ENCODE assay signal across 9 cellular contexts in the genomic region with DNA sequence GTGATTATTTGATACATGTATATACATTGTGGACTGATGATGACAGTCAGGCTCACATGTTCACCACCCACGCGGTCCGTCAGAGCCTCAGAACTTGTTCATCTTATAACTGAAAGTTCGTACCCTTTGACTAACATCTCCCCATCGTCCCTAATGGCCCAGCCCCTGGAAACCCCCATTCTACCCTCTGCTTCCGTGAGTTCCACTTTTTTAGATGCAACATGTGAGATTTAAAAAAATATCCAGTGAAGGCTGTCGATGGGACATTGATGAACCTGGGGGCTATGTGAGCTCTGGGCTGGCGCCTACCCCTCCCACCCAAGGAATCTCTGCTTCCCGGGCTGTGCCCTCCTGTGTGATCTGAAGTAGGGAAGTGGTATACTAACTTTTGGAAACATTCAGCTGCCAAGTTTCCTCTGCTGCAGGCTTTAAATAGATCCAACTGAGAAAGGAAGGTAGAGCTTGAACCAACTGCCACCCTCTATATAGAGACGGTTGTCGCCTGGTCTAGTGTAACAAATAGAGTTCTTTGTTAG.
A peak's percentile ranks its signal among the peaks of the same experiment; 100 is the strongest.
DNase-seq lines count a peak whose midpoint lies in the region; ATAC-seq, FAIRE-seq and TF ChIP-seq lines count a peak whose summit lies in the region.
"Had no signal": no experiment of that assay in that cellular context is flagged by ENCODE, and none has a peak within 500 bp of the region (broad histone marks: within the 10 kb centered on the region; RNA-seq: fewer than 3 reads in every experiment).

No MANE protein-coding gene starts in this region.

- no peak for FAIRE-seq in small intestine (lab: Jason Lieb, UNC)
- FAIRE-seq: islet of Langerhans had no signal

- H3K27ac ChIP-seq in BLaER1 (peak overlapping the region; percentile 84), small intestine (ENCODE audit: low read depth in 1 of 2, low read length in 1 of 2) (no peak overlapping the region)

- DNase-seq in GM20000 (ENCODE audit: low spot score), result peak; percentile 82
- peak; percentile 88 to 94 for DNase-seq in activated T-cell treated with anti-CD3 and anti-CD28 coated beads, Interleukin-2, amount 50 U/mL, for 72 hours
- DNase-seq in stimulated activated CD4-positive, alpha-beta T cell treated with anti-CD3 and anti-CD28 coated beads, Interleukin-2, amount 100 ng/mL, for 24 hours, result peak; percentile 89 to 92
- DNase-seq in EL, result no peak
- no peak for DNase-seq in small intestine
- DNase-seq in kidney tubule cell (ENCODE audit: low spot score), result no peak

- H3K4me1 ChIP-seq in BLaER1 (peaks cover 100% of the 10 kb centered on the region), small intestine (ENCODE audit: control insufficient read depth in 2 of 2, insufficient read depth in 1 of 2, low read depth in 1 of 2, low read length in 1 of 2) (peaks cover 2 to 3% of the 10 kb centered on the region in 2 donors)

- H3K27me3 ChIP-seq in BLaER1 (no peaks in the 10 kb centered on the region), small intestine (ENCODE audit: control insufficient read depth in 2 of 2, insufficient read depth in 2 of 2, low read length in 2 of 2) (no peaks in the 10 kb centered on the region)

- H3K9ac ChIP-seq in BLaER1, result peak overlapping the region; percentile 65

- no peak for TF ChIP-seq CTCF in GM20000 (IDR thresholded peaks at IDR 0.05; ENCODE audit: extremely low read depth, missing control alignments)

- H3K4me2 ChIP-seq in BLaER1, result peak overlapping the region; percentile 80

- peaks cover 77% of the 10 kb centered on the region for H3K4me1 Mint-ChIP-seq in activated T-cell treated with anti-CD3 and anti-CD28 coated beads, Interleukin-2, amount 50 U/mL, for 72 hours (ENCODE audit: low read depth)

- no peaks in the 10 kb centered on the region for H3K36me3 Mint-ChIP-seq in activated T-cell treated with anti-CD3 and anti-CD28 coated beads, Interleukin-2, amount 50 U/mL, for 72 hours (ENCODE audit: insufficient read depth in 2 of 2)

- peaks cover 9% of the 10 kb centered on the region; the same call in 1 of the 2 replicates for H4K20me1 ChIP-seq in BLaER1

- WGBS in small intestine, 3 donors, result 50 to 74% (median 59%) methylated on average over 11 of the region's 11 CpGs

- H3K27ac Mint-ChIP-seq in activated T-cell treated with anti-CD3 and anti-CD28 coated beads, Interleukin-2, amount 50 U/mL, for 72 hours, result peak overlapping the region; percentile 98

- no peaks in the 10 kb centered on the region for H3K9me3 Mint-ChIP-seq in activated T-cell treated with anti-CD3 and anti-CD28 coated beads, Interleukin-2, amount 50 U/mL, for 72 hours

- peak overlapping the region; percentile 81 to 97 for H3K4me3 Mint-ChIP-seq in activated T-cell treated with anti-CD3 and anti-CD28 coated beads, Interleukin-2, amount 50 U/mL, for 72 hours

- H3K9me3 ChIP-seq in BLaER1, result no peaks in the 10 kb centered on the region
- no peaks in the 10 kb centered on the region for H3K9me3 ChIP-seq in small intestine (ENCODE audit: control insufficient read depth, low read depth)

- no peaks in the 10 kb centered on the region for H3K27me3 Mint-ChIP-seq in activated T-cell treated with anti-CD3 and anti-CD28 coated beads, Interleukin-2, amount 50 U/mL, for 72 hours (ENCODE audit: low read depth)

- H3K36me3 ChIP-seq in BLaER1, result no peaks in the 10 kb centered on the region
- H3K36me3 ChIP-seq in small intestine (ENCODE audit: control insufficient read depth in 2 of 2, insufficient read depth in 2 of 2, low read length in 2 of 2), result no peaks in the 10 kb centered on the region

- ATAC-seq in HG03565 (IDR thresholded peaks at IDR 0.05; ENCODE audit: unreplicated experiment), result peak; percentile 60
- ATAC-seq in activated T-cell treated with anti-CD3 and anti-CD28 coated beads, Interleukin-2, amount 50 U/mL, for 72 hours (replicated peaks in 1 of 2), result peak; percentile 91 to 93

- peak overlapping the region; percentile 46 for H3K4me3 ChIP-seq in BLaER1
- H3K4me3 ChIP-seq in small intestine (ENCODE audit: low read depth in 1 of 2, low read length in 2 of 2), result no peak overlapping the region

Comparison
In these comparisons a context has a peak if more than half of its experiments do, and no peak if none do; other contexts are left out.
1. DNase-seq: peak in GM20000 (single experiment), activated T-cell treated with anti-CD3 and anti-CD28 coated beads, Interleukin-2, amount 50 U/mL, for 72 hours (2 of 2) and stimulated activated CD4-positive, alpha-beta T cell treated with anti-CD3 and anti-CD28 coated beads, Interleukin-2, amount 100 ng/mL, for 24 hours (2 of 2); none in EL (single experiment), small intestine (single experiment) and kidney tubule cell (single experiment).